Comparison of ENCODE assay signal across 25 cellular contexts in the genomic region with DNA sequence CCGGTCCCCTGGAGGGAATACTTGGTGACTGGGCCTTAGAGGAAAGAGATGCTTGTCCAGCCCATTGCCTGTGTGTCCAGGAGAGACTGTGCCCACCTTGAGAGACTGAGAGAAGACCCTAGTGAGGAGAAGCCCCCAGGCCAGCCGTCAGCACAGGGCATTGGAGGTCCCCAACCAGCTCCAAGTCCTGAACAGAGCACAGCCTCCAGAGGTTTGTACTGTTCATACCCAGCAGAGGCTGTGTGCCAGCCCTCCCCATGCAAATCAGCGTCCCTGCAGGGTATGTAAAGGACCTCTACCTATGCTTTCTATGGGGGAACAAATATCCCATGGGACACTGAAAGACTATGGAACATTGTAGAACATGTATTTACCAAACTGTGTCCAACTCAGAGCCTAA. TPM values are rescaled to one million over a fixed set of nuclear protein-coding genes. Genes with fewer than 3 reads are reported as not detected.
DNase-seq lines count a peak whose midpoint lies in the region; ATAC-seq and TF ChIP-seq lines count a peak whose summit lies in the region.
"Had no signal": no experiment of that assay in that cellular context is flagged by ENCODE, and none has a peak within 500 bp of the region (broad histone marks: within the 10 kb centered on the region; RNA-seq: fewer than 3 reads in every experiment).

No MANE protein-coding gene starts in this region.

- peaks cover 16 to 30% of the 10 kb centered on the region in 2 donors for H3K36me3 Mint-ChIP-seq in activated naive CD4-positive, alpha-beta T cell treated with anti-CD3 and anti-CD28 coated beads, Interleukin-2, amount 50 U/mL, for 72 hours
- no peaks in the 10 kb centered on the region for H3K36me3 Mint-ChIP-seq in IgD-negative memory B cell
- H3K36me3 Mint-ChIP-seq: brain had no signal

- peak in 1 of 2 donors; percentile 27 for ATAC-seq in activated naive CD4-positive, alpha-beta T cell treated with anti-CD3 and anti-CD28 coated beads, Interleukin-2, amount 50 U/mL, for 72 hours
- ATAC-seq in upper lobe of left lung (ENCODE audit: low FRiP score in 2 of 2), result no peak
- ATAC-seq in HG02885 (IDR thresholded peaks at IDR 0.05; ENCODE audit: poor library complexity, unreplicated experiment), result no peak
- ATAC-seq: heart right ventricle, left colon had no signal

- no peak for TF ChIP-seq CTCF in upper lobe of left lung (IDR thresholded peaks at IDR 0.05)

- DNase-seq in activated naive CD4-positive, alpha-beta T cell treated with anti-CD3 and anti-CD28 coated beads, Interleukin-2, amount 50 U/mL, for 72 hours (ENCODE audit: low spot score in 2 of 2), result no peak
- no peak for DNase-seq in activated naive CD4-positive, alpha-beta T cell (lab: John Stamatoyannopoulos, UW)
- DNase-seq in islet precursor cell (peak; percentile 21), upper lobe of left lung (no peak), NCI-H2196 (lab: John Stamatoyannopoulos, UW; ENCODE audit: unreplicated experiment) (no peak)
- DNase-seq: activated CD4-positive, alpha-beta T cell treated with anti-CD3 and anti-CD28 coated beads, Interleukin-2, amount 50 U/mL, for 1 hour; CD8-positive, alpha-beta memory T cell; effector CD8-positive, alpha-beta T cell; H9; heart right ventricle; left colon; mesendoderm; NCI-H1105; NCI-H2029 treated with DMSO at 0.1 percent for 48 hours; NCI-H345; OCI-M1; small intestine; stimulated activated CD4-positive, alpha-beta T cell treated with anti-CD3 and anti-CD28 coated beads, Interleukin-2, amount 100 ng/mL, for 24 hours; testis had no signal

- H3K9me3 Mint-ChIP-seq in activated naive CD4-positive, alpha-beta T cell treated with anti-CD3 and anti-CD28 coated beads, Interleukin-2, amount 50 U/mL, for 72 hours, result no peaks in the 10 kb centered on the region
- H3K9me3 Mint-ChIP-seq in IgD-negative memory B cell, result no peaks in the 10 kb centered on the region

- no peaks in the 10 kb centered on the region for H3K27me3 ChIP-seq in upper lobe of left lung
- H3K27me3 ChIP-seq: heart right ventricle, testis, vagina had no signal

- H3K4me1 Mint-ChIP-seq in IgD-negative memory B cell, result peaks cover 55 to 61% (median 58%) of the 10 kb centered on the region in 3 donors
- H3K4me1 Mint-ChIP-seq: brain had no signal

- WGBS in upper lobe of left lung, 2 donors, result 82 to 94% methylated on average over 2 to 3 of the region's 3 CpGs

- no peaks in the 10 kb centered on the region for H3K9me3 ChIP-seq in upper lobe of left lung
- H3K9me3 ChIP-seq: heart right ventricle, testis, vagina had no signal

- H3K27ac ChIP-seq in upper lobe of left lung, result peak overlapping the region in 3 of 4 donors; percentile 76 to 99 (median 98)
- H3K27ac ChIP-seq: HL-60, testis, VCaP had no signal

- no peak for TF ChIP-seq POLR2A in upper lobe of left lung (IDR thresholded peaks at IDR 0.05)

- TF ChIP-seq EP300 in upper lobe of left lung (IDR thresholded peaks at IDR 0.05), result no peak

- no peaks in the 10 kb centered on the region for H3K27me3 Mint-ChIP-seq in IgD-negative memory B cell
- H3K27me3 Mint-ChIP-seq: CD8-positive, alpha-beta memory T cell had no signal

- peaks cover 28 to 39% (median 36%) of the 10 kb centered on the region in 4 donors for H3K4me1 ChIP-seq in upper lobe of left lung
- H3K4me1 ChIP-seq: testis had no signal

- peak overlapping the region in 3 of 4 donors; percentile 17 to 83 (median 25) for H3K4me3 Mint-ChIP-seq in IgD-negative memory B cell
- H3K4me3 Mint-ChIP-seq: brain; CD8-positive, alpha-beta memory T cell; H9 had no signal

- H3K4me3 ChIP-seq in upper lobe of left lung, result no peak overlapping the region
- H3K4me3 ChIP-seq: heart right ventricle, testis, vagina had no signal

- H3K27ac Mint-ChIP-seq in activated naive CD4-positive, alpha-beta T cell treated with anti-CD3 and anti-CD28 coated beads, Interleukin-2, amount 50 U/mL, for 72 hours, result peak overlapping the region; percentile 65 to 99
- H3K27ac Mint-ChIP-seq in IgD-negative memory B cell, result peak overlapping the region in 2 of 3 donors; percentile 72 to 96
- H3K27ac Mint-ChIP-seq: brain, H9 had no signal

- H3K36me3 ChIP-seq in upper lobe of left lung, result peaks cover 9 to 18% (median 12%) of the 10 kb centered on the region in 4 donors

RNA-seq across cellular contexts. Expression of gene HLA-E, which starts 8.4 kb away (rescaled TPM):
- total RNA-seq in activated naive CD4-positive, alpha-beta T cell treated with anti-CD3 and anti-CD28 coated beads, Interleukin-2, amount 50 U/mL, for 72 hours, result 100 to 1,000 TPM; 493 to 574 TPM
- 2,343 TPM for polyA plus RNA-seq in IgD-negative memory B cell
- 1,000 to 10,000 TPM in 2 of 6 donors, 100 to 1,000 TPM in 4; 553 to 1,296 (median 975) TPM for total RNA-seq in upper lobe of left lung

RNA-seq across cellular contexts. Expression of gene GNL1, which starts 58.6 kb away (rescaled TPM):
- total RNA-seq in activated naive CD4-positive, alpha-beta T cell treated with anti-CD3 and anti-CD28 coated beads, Interleukin-2, amount 50 U/mL, for 72 hours, result 100 to 1,000 TPM; 107 to 139 TPM
- polyA plus RNA-seq in IgD-negative memory B cell, result 46.1 TPM
- 10 to 100 TPM; 30.4 to 60.6 (median 51.2) TPM for total RNA-seq in upper lobe of left lung

RNA-seq across cellular contexts. Expression of gene PRR3, which starts 59.4 kb away (rescaled TPM):
- total RNA-seq in activated naive CD4-positive, alpha-beta T cell treated with anti-CD3 and anti-CD28 coated beads, Interleukin-2, amount 50 U/mL, for 72 hours, result 10 to 100 TPM; 19.8 to 27.4 TPM
- polyA plus RNA-seq in IgD-negative memory B cell, result 8.8 TPM
- total RNA-seq in upper lobe of left lung, result 10 to 100 TPM in 1 of 6 donors, 1 to 10 TPM in 5; 6.0 to 13.6 (median 7.0) TPM
